ENCODE assay signal across 8 cellular contexts in genomic region chr14:52695481-52696091, GRCh38. TPM values are rescaled to one million over a fixed set of nuclear protein-coding genes. Genes with fewer than 3 reads are reported as not detected.
DNase-seq lines count a peak whose midpoint lies in the region; ATAC-seq, FAIRE-seq and TF ChIP-seq lines count a peak whose summit lies in the region.

Gene ERO1A, minus strand, starts transcription at chr14:52695558. Its CDS starts 77 bp downstream, at chr14:52695481.

- H3K4me1 ChIP-seq in right atrium auricular region = peaks cover 0 to 27% of the 10 kb centered on the region in 2 donors
- H3K4me1 ChIP-seq in aorta (ENCODE audit: control insufficient read depth in 1 of 2, insufficient read depth in 2 of 2, low read length in 2 of 2) = peaks cover 0 to 5% of the 10 kb centered on the region in 2 donors

- peaks cover 37% of the 10 kb centered on the region for H3K4me1 Mint-ChIP-seq in T-helper 1 cell treated with Interleukin-12 subunit alpha and Interleukin-12 subunit beta and Interleukin-4 antibody, amounts not matched to agents 30 μg/mL and 1 μg/mL, for 36 hours (ENCODE audit: low read depth)

- H3K36me3 Mint-ChIP-seq in T-helper 1 cell treated with Interleukin-12 subunit alpha and Interleukin-12 subunit beta and Interleukin-4 antibody, amounts not matched to agents 30 μg/mL and 1 μg/mL, for 36 hours (ENCODE audit: low read depth) = peaks cover 18% of the 10 kb centered on the region

- H3K4me3 Mint-ChIP-seq in T-helper 1 cell treated with Interleukin-12 subunit alpha and Interleukin-12 subunit beta and Interleukin-4 antibody, amounts not matched to agents 30 μg/mL and 1 μg/mL, for 36 hours = peak within 1 kb of the TSS; percentile 98

- no peak for TF ChIP-seq CTCF in right atrium auricular region (IDR thresholded peaks at IDR 0.05)

- H3K36me3 ChIP-seq in right atrium auricular region = no peaks in the 10 kb centered on the region
- H3K36me3 ChIP-seq in aorta (ENCODE audit: control insufficient read depth in 1 of 2, insufficient read depth in 2 of 2, low read length in 1 of 2) = no peaks in the 10 kb centered on the region

- DNase-seq in GM12892 (ENCODE audit: insufficient read length) = peak; percentile 50
- peak; percentile 91 for DNase-seq in NCI-H1105 (lab: John Stamatoyannopoulos, UW)
- peak; percentile 83 for DNase-seq in right atrium auricular region (ENCODE audit: low spot score)
- peak; percentile 65 for DNase-seq in putamen (ENCODE audit: low spot score)
- peak; percentile 93 to 94 for DNase-seq in aorta

- 1% methylated on average over 47 to 78 of the region's 78 CpGs for WGBS in aorta, 2 donors

- TF ChIP-seq POLR2A in GM12892 (IDR thresholded peaks at IDR 0.05; ENCODE audit: low read depth, low read length) = peak; percentile 73; the same call in 1 of the 2 replicates

- H3K27ac ChIP-seq in angular gyrus (ENCODE audit: low read depth, low read length) (peak within 1 kb of the TSS; percentile 83), right atrium auricular region (peak within 1 kb of the TSS; percentile 96 to 99), aorta (ENCODE audit: low read depth in 1 of 2, low read length in 2 of 2) (peak within 1 kb of the TSS; percentile 6 to 89)

- H3K27me3 Mint-ChIP-seq in T-helper 1 cell treated with Interleukin-12 subunit alpha and Interleukin-12 subunit beta and Interleukin-4 antibody, amounts not matched to agents 30 μg/mL and 1 μg/mL, for 36 hours (ENCODE audit: low read depth) = no peaks in the 10 kb centered on the region

- H3K9me3 Mint-ChIP-seq in T-helper 1 cell treated with Interleukin-12 subunit alpha and Interleukin-12 subunit beta and Interleukin-4 antibody, amounts not matched to agents 30 μg/mL and 1 μg/mL, for 36 hours = no peaks in the 10 kb centered on the region

- no peaks in the 10 kb centered on the region for H3K27me3 ChIP-seq in right atrium auricular region
- no peaks in the 10 kb centered on the region for H3K27me3 ChIP-seq in aorta (ENCODE audit: control insufficient read depth in 1 of 2, insufficient read depth in 2 of 2, low read length in 1 of 2)

- H3K9me3 ChIP-seq in right atrium auricular region (no peaks in the 10 kb centered on the region), aorta (ENCODE audit: control insufficient read depth, low read length) (no peaks in the 10 kb centered on the region)

- intact Hi-C loops in aorta (cut with DNase I) = loop anchor here (5.0 to 10.0 kb wide), 2 partner anchors 141 to 143 kb away; partner anchors contain the start of genes GPR137C (in 2 of the 2) and TXNDC16 (in 2 of the 2)

- H3K27ac Mint-ChIP-seq in T-helper 1 cell treated with Interleukin-12 subunit alpha and Interleukin-12 subunit beta and Interleukin-4 antibody, amounts not matched to agents 30 μg/mL and 1 μg/mL, for 36 hours = peak within 1 kb of the TSS; percentile 99

- H3K4me3 ChIP-seq in right atrium auricular region = peak within 1 kb of the TSS; percentile 77 to 95
- peak within 1 kb of the TSS; percentile 51 to 67 for H3K4me3 ChIP-seq in aorta (ENCODE audit: low read length in 2 of 2)

- ATAC-seq in HG02642 (IDR thresholded peaks at IDR 0.05; ENCODE audit: poor library complexity, unreplicated experiment) = peak; percentile 82
- ATAC-seq in aorta (ENCODE audit: low FRiP score) = peak; percentile 94

- peak; percentile 62 for FAIRE-seq in GM12892 (lab: Jason Lieb, UNC)

RNA-seq across cellular contexts. Expression of gene ERO1A, which starts in this region (rescaled TPM):
- 61.2 TPM for polyA plus RNA-seq in GM12892 (2012; ENCODE audit: missing spikeins)
- 10 to 100 TPM; 11.3 to 12.2 TPM for total RNA-seq in right atrium auricular region
- total RNA-seq in aorta = 10 to 100 TPM; 51.4 to 61.8 TPM
- 10 to 100 TPM in 1 of 2 donors, 1 to 10 TPM in 1; 7.5 to 10.6 TPM for polyA plus RNA-seq in aorta

Comparison
In these comparisons a context has a peak if more than half of its experiments do, and no peak if none do; other contexts are left out.
1. Peak in every context shown above with its lines: DNase-seq, ATAC-seq, H3K4me3 ChIP-seq and H3K27ac ChIP-seq.
2. H3K27ac ChIP-seq: peak in every context shown above with its lines; median percentile 98 in right atrium auricular region; 83 in angular gyrus; 48 in aorta.